ENCODE assay signal across 16 cellular contexts in the genomic region with DNA sequence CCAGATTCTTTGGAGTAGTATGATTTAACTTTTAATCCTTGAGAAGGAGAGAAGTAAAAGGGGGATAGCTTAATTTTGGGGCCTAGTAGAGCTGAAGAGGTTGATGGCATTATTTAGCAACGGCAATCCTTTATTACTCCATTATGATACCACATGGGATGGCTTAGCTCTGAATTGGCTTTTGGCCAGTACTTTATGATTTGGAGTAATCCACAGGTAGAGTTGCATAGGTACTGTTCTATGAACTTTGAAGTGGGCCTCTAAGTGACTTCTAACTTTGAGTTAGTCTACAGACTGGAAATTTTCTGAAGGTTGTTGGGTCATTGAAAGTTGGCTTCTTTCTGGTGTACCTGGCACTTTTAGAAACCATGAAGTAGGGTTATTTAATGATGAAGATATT. TPM values are rescaled to one million over a fixed set of nuclear protein-coding genes. Genes with fewer than 3 reads are reported as not detected.
DNase-seq lines count a peak whose midpoint lies in the region; ATAC-seq and TF ChIP-seq lines count a peak whose summit lies in the region.
"Had no signal": no experiment of that assay in that cellular context is flagged by ENCODE, and none has a peak within 500 bp of the region (broad histone marks: within the 10 kb centered on the region; RNA-seq: fewer than 3 reads in every experiment).

No MANE protein-coding gene starts in this region.

- ATAC-seq in T-helper 17 cell = no peak
- ATAC-seq in stimulated activated effector memory CD8-positive, alpha-beta T cell treated with anti-CD3 and anti-CD28 coated beads, Interleukin-12 subunit alpha, Interleukin-12 subunit beta, amount 100 ng/mL, for 72 hours = no peak
- no peak for ATAC-seq in HG03159 (IDR thresholded peaks at IDR 0.05; ENCODE audit: unreplicated experiment)
- no peak for ATAC-seq in SK-N-SH treated with all-trans-retinoic acid at 6 μM for 48 hours
- ATAC-seq: Panc1, WTC11 had no signal

- peak overlapping the region; percentile 28 for H3K27ac Mint-ChIP-seq in activated naive CD4-positive, alpha-beta T cell treated with anti-CD3 and anti-CD28 coated beads for 36 hours
- H3K27ac Mint-ChIP-seq in T-helper 17 cell (peak overlapping the region; percentile 93), immature natural killer cell (peak overlapping the region; percentile 36 to 78 (median 58))
- H3K27ac Mint-ChIP-seq in stimulated activated effector memory CD8-positive, alpha-beta T cell treated with anti-CD3 and anti-CD28 coated beads, Interleukin-12 subunit alpha, Interleukin-12 subunit beta, amount 100 ng/mL, for 72 hours = peak overlapping the region; percentile 32

- no peak overlapping the region for H3K4me3 Mint-ChIP-seq in activated naive CD4-positive, alpha-beta T cell treated with anti-CD3 and anti-CD28 coated beads for 36 hours
- H3K4me3 Mint-ChIP-seq in T-helper 17 cell (no peak overlapping the region), immature natural killer cell (peak overlapping the region; percentile 20 to 51 (median 35))
- no peak overlapping the region for H3K4me3 Mint-ChIP-seq in stimulated activated effector memory CD8-positive, alpha-beta T cell treated with anti-CD3 and anti-CD28 coated beads, Interleukin-12 subunit alpha, Interleukin-12 subunit beta, amount 100 ng/mL, for 72 hours
- H3K4me3 Mint-ChIP-seq: WTC11 had no signal

- no peaks in the 10 kb centered on the region for H3K9me3 Mint-ChIP-seq in activated naive CD4-positive, alpha-beta T cell treated with anti-CD3 and anti-CD28 coated beads for 36 hours
- H3K9me3 Mint-ChIP-seq in immature natural killer cell = no peaks in the 10 kb centered on the region
- no peaks in the 10 kb centered on the region for H3K9me3 Mint-ChIP-seq in stimulated activated effector memory CD8-positive, alpha-beta T cell treated with anti-CD3 and anti-CD28 coated beads, Interleukin-12 subunit alpha, Interleukin-12 subunit beta, amount 100 ng/mL, for 72 hours
- H3K9me3 Mint-ChIP-seq: WTC11 had no signal

- H3K4me1 Mint-ChIP-seq in activated naive CD4-positive, alpha-beta T cell treated with anti-CD3 and anti-CD28 coated beads for 36 hours (ENCODE audit: low read depth) = peaks cover 81% of the 10 kb centered on the region
- H3K4me1 Mint-ChIP-seq in T-helper 17 cell (peaks cover 61% of the 10 kb centered on the region), immature natural killer cell (peaks cover 83 to 95% of the 10 kb centered on the region in 2 donors)
- peaks cover 75% of the 10 kb centered on the region for H3K4me1 Mint-ChIP-seq in stimulated activated effector memory CD8-positive, alpha-beta T cell treated with anti-CD3 and anti-CD28 coated beads, Interleukin-12 subunit alpha, Interleukin-12 subunit beta, amount 100 ng/mL, for 72 hours

- H3K36me3 Mint-ChIP-seq in activated naive CD4-positive, alpha-beta T cell treated with anti-CD3 and anti-CD28 coated beads for 36 hours (ENCODE audit: low read depth) = peaks cover 23% of the 10 kb centered on the region
- H3K36me3 Mint-ChIP-seq in T-helper 17 cell (ENCODE audit: low read depth) (peaks cover 9% of the 10 kb centered on the region), immature natural killer cell (peaks cover 0 to 6% (median 0%) of the 10 kb centered on the region in 3 donors)
- H3K36me3 Mint-ChIP-seq in stimulated activated effector memory CD8-positive, alpha-beta T cell treated with anti-CD3 and anti-CD28 coated beads, Interleukin-12 subunit alpha, Interleukin-12 subunit beta, amount 100 ng/mL, for 72 hours = peaks cover 66% of the 10 kb centered on the region

- no peak for DNase-seq in activated naive CD4-positive, alpha-beta T cell treated with anti-CD3 and anti-CD28 coated beads for 36 hours
- no peak for DNase-seq in activated naive CD4-positive, alpha-beta T cell (lab: John Stamatoyannopoulos, UW)
- no peak for DNase-seq in T-helper 17 cell
- DNase-seq in immature natural killer cell = no peak
- no peak for DNase-seq in stimulated activated effector memory CD8-positive, alpha-beta T cell treated with anti-CD3 and anti-CD28 coated beads, Interleukin-12 subunit alpha, Interleukin-12 subunit beta, amount 100 ng/mL, for 72 hours (ENCODE audit: low spot score in 2 of 2)
- no peak for DNase-seq in middle frontal gyrus (ENCODE audit: extremely low spot score, low spot score)
- DNase-seq: DMS 273 treated with DMSO at 0.1 percent for 48 hours, heart right ventricle, NCI-H187 treated with DMSO at 0.1 percent for 48 hours, NCI-H524, tibial artery had no signal

- intact Hi-C loops in activated naive CD4-positive, alpha-beta T cell treated with anti-CD3 and anti-CD28 coated beads for 36 hours (cut with micrococcal nuclease) = loop anchor here (1.0 kb wide), 1 partner anchor 8 kb away; no protein-coding TSS in a partner anchor

- H3K27me3 Mint-ChIP-seq in activated naive CD4-positive, alpha-beta T cell treated with anti-CD3 and anti-CD28 coated beads for 36 hours (ENCODE audit: low read depth) = no peaks in the 10 kb centered on the region
- H3K27me3 Mint-ChIP-seq in T-helper 17 cell (no peaks in the 10 kb centered on the region), immature natural killer cell (ENCODE audit: low read depth in 3 of 3) (peaks cover 0 to 1% (median 0%) of the 10 kb centered on the region in 3 donors)

- no peaks in the 10 kb centered on the region for H3K9me3 ChIP-seq in T-helper 17 cell (ENCODE audit: control insufficient read depth, low read length, poor library complexity, severe bottlenecking)
- H3K9me3 ChIP-seq: heart right ventricle, prostate gland, tibial artery had no signal

- CTCF ChIA-PET in activated naive CD4-positive, alpha-beta T cell treated with anti-CD3 and anti-CD28 coated beads for 36 hours (lab: Charles Lee) = no interaction called here

TF ChIP-seq in SK-N-SH treated with all-trans-retinoic acid at 6 μM for 48 hours, 23 proteins besides CTCF, POLR2A, EP300 and RAD21:
- TF ChIP-seq RARB (CRISPR knock-in tag; IDR thresholded peaks at IDR 0.05) = no peak
- TF ChIP-seq OSR1 (CRISPR knock-in tag; IDR thresholded peaks at IDR 0.05) = no peak
- TF ChIP-seq CSDC2 (CRISPR knock-in tag; IDR thresholded peaks at IDR 0.05) = no peak
- no peak for TF ChIP-seq ISL1 (CRISPR knock-in tag; IDR thresholded peaks at IDR 0.05)
- TF ChIP-seq ZFP3 (CRISPR knock-in tag; IDR thresholded peaks at IDR 0.05) = no peak
- TF ChIP-seq ESRRG (CRISPR knock-in tag; IDR thresholded peaks at IDR 0.05) = no peak

RNA-seq across cellular contexts. Expression of a gene that starts 11.6 kb away (rescaled TPM):
- 100 to 1,000 TPM; 245 to 260 TPM for total RNA-seq in activated naive CD4-positive, alpha-beta T cell treated with anti-CD3 and anti-CD28 coated beads for 36 hours
- 100 to 1,000 TPM; 171 to 176 TPM for total RNA-seq in T-helper 17 cell
- 100 to 1,000 TPM; 541 to 648 (median 556) TPM for polyA plus RNA-seq in immature natural killer cell

RNA-seq across cellular contexts. Expression of a gene that starts 12.7 kb away (rescaled TPM):
- 10 to 100 TPM; 71.0 to 72.8 TPM for total RNA-seq in activated naive CD4-positive, alpha-beta T cell treated with anti-CD3 and anti-CD28 coated beads for 36 hours
- 10 to 100 TPM; 37.5 to 60.3 TPM for total RNA-seq in T-helper 17 cell
- under 1 TPM in 1 of 3 donors, not detected in 2; 0.99 TPM for polyA plus RNA-seq in immature natural killer cell

Comparison
In these comparisons a context has a peak if more than half of its experiments do, and no peak if none do; other contexts are left out.
1. H3K27ac Mint-ChIP-seq: peak in every context shown above with its lines; median percentile 93 in T-helper 17 cell; 58 in immature natural killer cell; 32 in stimulated activated effector memory CD8-positive, alpha-beta T cell treated with anti-CD3 and anti-CD28 coated beads, Interleukin-12 subunit alpha, Interleukin-12 subunit beta, amount 100 ng/mL, for 72 hours; 28 in activated naive CD4-positive, alpha-beta T cell treated with anti-CD3 and anti-CD28 coated beads for 36 hours.
2. H3K4me3 Mint-ChIP-seq: peak in immature natural killer cell (5 of 5); none in activated naive CD4-positive, alpha-beta T cell treated with anti-CD3 and anti-CD28 coated beads for 36 hours (single experiment), T-helper 17 cell (single experiment) and stimulated activated effector memory CD8-positive, alpha-beta T cell treated with anti-CD3 and anti-CD28 coated beads, Interleukin-12 subunit alpha, Interleukin-12 subunit beta, amount 100 ng/mL, for 72 hours (single experiment).